Comparison of ENCODE assay signal across 23 cellular contexts in the genomic region with DNA sequence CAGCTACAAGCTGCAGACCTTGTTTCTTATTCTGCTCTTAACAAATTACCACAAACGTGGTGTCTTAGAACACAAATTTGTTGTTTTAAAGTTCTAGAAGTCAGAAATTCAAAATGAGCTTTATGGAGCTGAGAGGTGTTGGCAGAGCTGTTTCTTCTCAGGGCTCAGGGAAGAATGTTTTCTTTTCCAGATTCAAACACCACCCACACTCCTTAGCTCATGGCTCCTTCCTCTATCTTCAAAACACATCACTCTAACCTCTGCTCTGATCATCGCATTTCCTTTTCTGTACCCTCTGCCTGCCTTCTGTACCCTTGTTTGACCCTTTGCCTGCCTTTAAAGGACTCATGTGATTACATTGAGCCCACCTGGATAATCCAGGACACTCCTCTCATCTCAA. TPM values are rescaled to one million over a fixed set of nuclear protein-coding genes. Genes with fewer than 3 reads are reported as not detected.
DNase-seq lines count a peak whose midpoint lies in the region; ATAC-seq and TF ChIP-seq lines count a peak whose summit lies in the region.
"Had no signal": no experiment of that assay in that cellular context is flagged by ENCODE, and none has a peak within 500 bp of the region (broad histone marks: within the 10 kb centered on the region; RNA-seq: fewer than 3 reads in every experiment).

No MANE protein-coding gene starts in this region.

- intact Hi-C loops in right cardiac atrium (cut with DNase I): no loop called here
- intact Hi-C loops in left ventricle myocardium inferior (cut with micrococcal nuclease): no loop called here
- intact Hi-C loops in left lung (cut with DNase I): no loop called here
- intact Hi-C loops in OCI-LY7 (cut with micrococcal nuclease; ENCODE audit: unreplicated experiment): no loop called here

- H3K9me3 ChIP-seq in right cardiac atrium (ENCODE audit: control insufficient read depth, low read length): no peaks in the 10 kb centered on the region
- no peaks in the 10 kb centered on the region for H3K9me3 ChIP-seq in left ventricle myocardium inferior (replicated peaks)
- no peaks in the 10 kb centered on the region for H3K9me3 ChIP-seq in left lung
- no peaks in the 10 kb centered on the region for H3K9me3 ChIP-seq in OCI-LY7 (ENCODE audit: low read length)
- H3K9me3 ChIP-seq: Peyer's patch, SJSA1 had no signal

- no peaks in the 10 kb centered on the region for H3K27me3 Mint-ChIP-seq in progenitor cell of endocrine pancreas

- H3K9me2 ChIP-seq in OCI-LY7 (ENCODE audit: insufficient read depth, low read length): no peaks in the 10 kb centered on the region

- H3K79me2 ChIP-seq in OCI-LY7 (ENCODE audit: insufficient read depth, low read depth, low read length): no peaks in the 10 kb centered on the region

- no peaks in the 10 kb centered on the region for H3K36me3 ChIP-seq in left ventricle myocardium inferior
- no peaks in the 10 kb centered on the region for H3K36me3 ChIP-seq in left lung
- no peaks in the 10 kb centered on the region for H3K36me3 ChIP-seq in OCI-LY7 (ENCODE audit: insufficient read depth, low read length)
- H3K36me3 ChIP-seq: Peyer's patch, SJSA1 had no signal

- no peak for TF ChIP-seq CTCF in left ventricle myocardium inferior (IDR thresholded peaks at IDR 0.05; ENCODE audit: borderline replicate concordance)
- TF ChIP-seq CTCF in left lung (IDR thresholded peaks at IDR 0.05): no peak
- no peak for TF ChIP-seq CTCF in progenitor cell of endocrine pancreas (IDR thresholded peaks at IDR 0.05; ENCODE audit: unreplicated experiment)
- no peak for TF ChIP-seq CTCF in OCI-LY7 (conservative IDR thresholded peaks at IDR 0.05; ENCODE audit: low read length)

- H3K4me3 ChIP-seq in right cardiac atrium (ENCODE audit: low read length) (no peak overlapping the region), left ventricle myocardium inferior (no peak overlapping the region), left lung (no peak overlapping the region), OCI-LY7 (ENCODE audit: low read depth, low read length, poor library complexity, severe bottlenecking) (no peak overlapping the region)
- H3K4me3 ChIP-seq: GM23248, Peyer's patch, SJSA1 had no signal

- H3K27ac Mint-ChIP-seq in progenitor cell of endocrine pancreas: peak overlapping the region; percentile 91
- H3K27ac Mint-ChIP-seq: CD14-positive monocyte had no signal

- DNase-seq in right cardiac atrium: no peak
- DNase-seq in left ventricle myocardium inferior: no peak
- DNase-seq in left lung: no peak
- no peak for DNase-seq in progenitor cell of endocrine pancreas (ENCODE audit: low spot score, unreplicated experiment)
- no peak for DNase-seq in OCI-LY7 (ENCODE audit: low spot score)
- DNase-seq: DMS 273 treated with DMSO at 0.1 percent for 48 hours, DND-41, GM23248, KBM-7, NCI-H187 treated with DMSO at 0.1 percent for 48 hours, NCI-H2227 treated with DMSO at 0.1 percent for 48 hours, NCI-H510A treated with DMSO at 0.1 percent for 48 hours, Peyer's patch had no signal

- no TSS peak for BruUV-seq in OCI-LY7 (replicated peaks; lab: Mats Ljungman, UMichigan)

- no peak overlapping the region for H3K4me3 Mint-ChIP-seq in progenitor cell of endocrine pancreas (ENCODE audit: low read depth)
- H3K4me3 Mint-ChIP-seq: CD14-positive monocyte had no signal

- H3K4me2 ChIP-seq in OCI-LY7 (ENCODE audit: low read length): no peak overlapping the region

- ATAC-seq in right cardiac atrium: peak; percentile 27 to 69
- ATAC-seq in left lung: peak; percentile 60
- ATAC-seq in HG02973 (IDR thresholded peaks at IDR 0.05; ENCODE audit: unreplicated experiment): no peak
- ATAC-seq in GM19395 (IDR thresholded peaks at IDR 0.05; ENCODE audit: unreplicated experiment): no peak
- ATAC-seq in HG03025 (IDR thresholded peaks at IDR 0.05; ENCODE audit: low FRiP score, unreplicated experiment): no peak
- ATAC-seq: HCT116, HepG2 had no signal

- CTCF ChIA-PET in OCI-LY7 (lab: Charles Lee; ENCODE audit: unreplicated experiment): no interaction called here

- no peak overlapping the region for H3K27ac ChIP-seq in right cardiac atrium (ENCODE audit: low read length)
- H3K27ac ChIP-seq in left ventricle myocardium inferior (replicated peaks): no peak overlapping the region
- H3K27ac ChIP-seq in left lung: no peak overlapping the region
- H3K27ac ChIP-seq in OCI-LY7 (ENCODE audit: low read depth, low read length, poor library complexity, severe bottlenecking): no peak overlapping the region
- H3K27ac ChIP-seq: 22Rv1, GM23248, Peyer's patch, SJSA1 had no signal

- H4K20me1 ChIP-seq in OCI-LY7 (ENCODE audit: insufficient read depth, low read length): no peaks in the 10 kb centered on the region

- H3K4me1 ChIP-seq in right cardiac atrium (ENCODE audit: control insufficient read depth, insufficient read depth, low read length) (no peaks in the 10 kb centered on the region), left ventricle myocardium inferior (peaks cover 24% of the 10 kb centered on the region), left lung (no peaks in the 10 kb centered on the region), OCI-LY7 (ENCODE audit: insufficient read depth, low read length, poor library complexity, severe bottlenecking) (no peaks in the 10 kb centered on the region)
- H3K4me1 ChIP-seq: Peyer's patch, SJSA1 had no signal

- POLR2A ChIA-PET in OCI-LY7 (lab: Charles Lee): interaction anchor here (0.6 kb wide), 1 partner anchor 87 kb away, joined by 7 read pairs; no protein-coding TSS in a partner anchor

- H3K4me1 Mint-ChIP-seq in progenitor cell of endocrine pancreas (ENCODE audit: low read depth): peaks cover 21% of the 10 kb centered on the region

- H3K27me3 ChIP-seq in right cardiac atrium (ENCODE audit: control insufficient read depth, insufficient read depth) (no peaks in the 10 kb centered on the region), left ventricle myocardium inferior (ENCODE audit: low read depth) (peaks cover 11% of the 10 kb centered on the region), left lung (no peaks in the 10 kb centered on the region)
- H3K27me3 ChIP-seq: Peyer's patch had no signal

- H2AFZ ChIP-seq in OCI-LY7 (ENCODE audit: low read length): no peak overlapping the region
- H2AFZ ChIP-seq: GM23248 had no signal

- H3K9me3 Mint-ChIP-seq in progenitor cell of endocrine pancreas (ENCODE audit: low read depth): no peaks in the 10 kb centered on the region

- WGBS in right cardiac atrium: 37% methylated on average over 2 of the region's 2 CpGs

- H3K36me3 Mint-ChIP-seq in progenitor cell of endocrine pancreas (ENCODE audit: insufficient read depth): no peaks in the 10 kb centered on the region
- H3K36me3 Mint-ChIP-seq: CD14-positive monocyte had no signal

RNA-seq across cellular contexts. Expression of gene ITLN1, which starts 26.9 kb away (rescaled TPM):
- 10 to 100 TPM in 3 of 4 donors, 1 to 10 TPM in 1; 6.4 to 30.0 (median 21.2) TPM for total RNA-seq in right cardiac atrium
- polyA plus RNA-seq in right cardiac atrium: 3.0 TPM
- 1.0 TPM for total RNA-seq in left ventricle myocardium inferior
- 1 to 10 TPM in 1 of 2 donors, under 1 TPM in 1; 0.73 to 3.3 TPM for total RNA-seq in left lung
- 0.33 TPM in 1 of 2 replicates, not detected in the other for total RNA-seq in progenitor cell of endocrine pancreas
- total RNA-seq in OCI-LY7 (2014; rRNA removed; shearing (Covaris generic)): not detected in 2 replicates
- not detected in 2 replicates for total RNA-seq in OCI-LY7 (2022)
- total RNA-seq: G401, GM23248, HepG2, SJSA1 had no signal
- polyA plus RNA-seq: AG04450, GM23248, HepG2 had no signal

RNA-seq across cellular contexts. Expression of gene ITLN2, which starts 42.7 kb away (rescaled TPM):
- total RNA-seq in right cardiac atrium (1 to 10 TPM in 2 of 4 donors, under 1 TPM in 2; 0.58 to 2.1 (median 0.94) TPM), left ventricle myocardium inferior (0.19 TPM), left lung (1 to 10 TPM; 1.5 to 1.8 TPM), progenitor cell of endocrine pancreas (1.2 and 1.8 TPM in 2 replicates), OCI-LY7 (2022) (not detected in 2 replicates)
- polyA plus RNA-seq in right cardiac atrium: 0.88 TPM
- total RNA-seq in OCI-LY7 (2014; rRNA removed; shearing (Covaris generic)): not detected in 2 replicates
- total RNA-seq: G401, GM23248, HepG2, SJSA1 had no signal
- polyA plus RNA-seq: AG04450, CD14-positive monocyte, GM23248, HepG2 had no signal

RNA-seq across cellular contexts. Expression of gene CD244, which starts 49.2 kb away (rescaled TPM):
- total RNA-seq in right cardiac atrium (1 to 10 TPM in 2 of 4 donors, under 1 TPM in 2; 0.51 to 2.3 (median 0.86) TPM), left ventricle myocardium inferior (0.14 TPM), left lung (1 to 10 TPM in 1 of 2 donors, under 1 TPM in 1; 0.90 to 3.7 TPM), progenitor cell of endocrine pancreas (not detected in 2 replicates), OCI-LY7 (2022) (not detected in 2 replicates)
- polyA plus RNA-seq in right cardiac atrium: 0.29 TPM
- not detected in 2 replicates for total RNA-seq in OCI-LY7 (2014; rRNA removed; shearing (Covaris generic))
- total RNA-seq: G401, GM23248, SJSA1 had no signal
- polyA plus RNA-seq: AG04450, GM23248, HepG2 had no signal

Comparison
In these comparisons a context has a peak if more than half of its experiments do, and no peak if none do; other contexts are left out.
1. ATAC-seq: peak in right cardiac atrium (2 of 2) and left lung (single experiment); none in HG02973 (single experiment), GM19395 (single experiment) and HG03025 (single experiment).